ENCODE assay signal across 9 cellular contexts in the genomic region with DNA sequence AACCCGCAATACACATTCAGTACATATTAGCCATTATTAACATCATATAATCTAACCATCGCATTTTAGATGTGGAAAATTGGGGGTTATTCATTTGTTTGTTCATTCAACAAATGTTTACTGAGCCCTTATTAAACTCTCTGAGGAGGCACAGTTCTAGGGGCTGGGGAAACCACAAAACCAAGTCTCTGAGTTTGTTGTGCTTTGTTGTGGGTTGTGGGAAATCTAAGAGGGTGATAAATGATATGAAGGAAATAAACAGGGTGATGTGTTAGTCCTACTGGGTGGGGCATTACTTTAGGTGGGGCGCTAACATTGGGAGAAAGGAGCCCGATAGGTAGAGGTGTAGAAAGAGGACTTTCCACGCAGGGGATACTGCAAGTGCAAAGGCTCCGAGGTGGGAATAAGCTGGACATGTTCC.
DNase-seq lines count a peak whose midpoint lies in the region; ATAC-seq, FAIRE-seq and TF ChIP-seq lines count a peak whose summit lies in the region.
"Had no signal": no experiment of that assay in that cellular context is flagged by ENCODE, and none has a peak within 500 bp of the region (broad histone marks: within the 10 kb centered on the region; RNA-seq: fewer than 3 reads in every experiment).

No MANE protein-coding gene starts in this region.

- 0 out of 3 replicates have a peak, but pooled peaks cover 3% of the 10 kb centered on the region for H3K4me1 ChIP-seq in A549
- no peaks in the 10 kb centered on the region for H3K4me1 ChIP-seq in lower lobe of right lung
- no peaks in the 10 kb centered on the region for H3K4me1 ChIP-seq in A673 (ENCODE audit: insufficient read depth, low read length, poor library complexity, severe bottlenecking)

- H3K4me2 ChIP-seq in A549: peak overlapping the region; percentile 61; the same call in 2 of the 3 replicates

- no peaks in the 10 kb centered on the region for H3K36me3 Mint-ChIP-seq in activated CD8-positive, alpha-beta T cell treated with anti-CD3 and anti-CD28 coated beads, Interleukin-2, amount 10 ng/mL, durations not matched to agents 7 days and 5 days (ENCODE audit: low read depth)

- H3K36me3 ChIP-seq in lower lobe of right lung (no peaks in the 10 kb centered on the region), A673 (ENCODE audit: insufficient read depth, low read length, poor library complexity, severe bottlenecking) (no peaks in the 10 kb centered on the region)

- no peak overlapping the region for H3K27ac Mint-ChIP-seq in activated CD8-positive, alpha-beta T cell treated with anti-CD3 and anti-CD28 coated beads, Interleukin-2, amount 10 ng/mL, durations not matched to agents 7 days and 5 days

- peak overlapping the region; percentile 4 for H3K4me3 Mint-ChIP-seq in activated CD8-positive, alpha-beta T cell treated with anti-CD3 and anti-CD28 coated beads, Interleukin-2, amount 10 ng/mL, durations not matched to agents 7 days and 5 days

- no peak for FAIRE-seq in A549 (lab: Jason Lieb, UNC)

- no peaks in the 10 kb centered on the region for H3K9me3 Mint-ChIP-seq in activated CD8-positive, alpha-beta T cell treated with anti-CD3 and anti-CD28 coated beads, Interleukin-2, amount 10 ng/mL, durations not matched to agents 7 days and 5 days (ENCODE audit: insufficient read depth)

- 66% methylated on average over 6 of the region's 6 CpGs for WGBS in A549 (ENCODE audit: missing lambda C conversion rate)

- no peak for DNase-seq in A549 (ENCODE audit: low read depth in 1 of 2, low spot score in 1 of 2)
- DNase-seq in Daoy (ENCODE audit: low read depth): peak; percentile 35
- peak; percentile 52 for DNase-seq in activated CD8-positive, alpha-beta T cell treated with anti-CD3 and anti-CD28 coated beads, Interleukin-2, amount 10 ng/mL, durations not matched to agents 7 days and 5 days
- DNase-seq in lower lobe of right lung: no peak
- no peak for DNase-seq in A673 (ENCODE audit: low spot score)
- no peak for DNase-seq in Ammon's horn (ENCODE audit: low spot score)
- no peak for DNase-seq in AG08395 (ENCODE audit: low spot score)

- no peak overlapping the region for H3K27ac ChIP-seq in A549
- H3K27ac ChIP-seq in lower lobe of right lung: no peak overlapping the region
- no peak overlapping the region for H3K27ac ChIP-seq in A673 (ENCODE audit: low read depth, low read length, poor library complexity, severe bottlenecking)
- H3K27ac ChIP-seq: body of pancreas had no signal

- peaks cover 30% of the 10 kb centered on the region for H3K27me3 Mint-ChIP-seq in activated CD8-positive, alpha-beta T cell treated with anti-CD3 and anti-CD28 coated beads, Interleukin-2, amount 10 ng/mL, durations not matched to agents 7 days and 5 days (ENCODE audit: low read depth)

- no peaks in the 10 kb centered on the region for H3K27me3 ChIP-seq in lower lobe of right lung (ENCODE audit: low read depth)
- H3K27me3 ChIP-seq in A673 (replicated peaks; ENCODE audit: insufficient read depth, low read depth, low read length, poor library complexity): no peaks in the 10 kb centered on the region
- H3K27me3 ChIP-seq: body of pancreas had no signal

- no peak for TF ChIP-seq RAD21 in A549 (conservative IDR thresholded peaks at IDR 0.05 in 1 of 2, IDR thresholded peaks at IDR 0.05 in 1 of 2)

- ATAC-seq in A549: peak; percentile 33 to 47; a peak in 5 of 6 replicates
- peak; percentile 89 for ATAC-seq in activated CD8-positive, alpha-beta T cell treated with anti-CD3 and anti-CD28 coated beads, Interleukin-2, amount 10 ng/mL, durations not matched to agents 7 days and 5 days
- peak; percentile 36 to 38 for ATAC-seq in lower lobe of right lung
- no peak for ATAC-seq in HG03280 (IDR thresholded peaks at IDR 0.05; ENCODE audit: unreplicated experiment)

- no peak for TF ChIP-seq POLR2A in A549 (IDR thresholded peaks at IDR 0.05; ENCODE audit: low read length)

- no peak for TF ChIP-seq CTCF in A549 (IDR thresholded peaks at IDR 0.05)
- TF ChIP-seq CTCF in lower lobe of right lung (IDR thresholded peaks at IDR 0.05): no peak
- TF ChIP-seq CTCF in A673 (conservative IDR thresholded peaks at IDR 0.05; ENCODE audit: low read depth, low read length): no peak

- CTCF ChIA-PET in A549 (lab: Yijun Ruan, JAX) (interaction anchor here (0.6 to 5.5 kb wide), 44 partner anchors 8 to 1138 kb away, joined by 3 to 58 read pairs (median 4); no protein-coding TSS in a partner anchor), A673 (lab: Charles Lee) (interaction anchor here (0.6 to 1.1 kb wide), 3 partner anchors 56 to 177 kb away, joined by 3 to 5 read pairs (median 4); no protein-coding TSS in a partner anchor)
- CTCF ChIA-PET in activated CD8-positive, alpha-beta T cell treated with anti-CD3 and anti-CD28 coated beads, Interleukin-2, amount 10 ng/mL, durations not matched to agents 7 days and 5 days (lab: Charles Lee): interaction anchor here (0.6 to 2.2 kb wide), 16 partner anchors 14 to 232 kb away, joined by 3 to 12 read pairs (median 4); no protein-coding TSS in a partner anchor

- intact Hi-C loops in lower lobe of right lung (cut with DNase I) (no loop called here), A673 (cut with micrococcal nuclease; ENCODE audit: unreplicated experiment) (no loop called here)

- H3K9me3 ChIP-seq in A549: no peaks in the 10 kb centered on the region
- H3K9me3 ChIP-seq in lower lobe of right lung: no peaks in the 10 kb centered on the region
- no peaks in the 10 kb centered on the region for H3K9me3 ChIP-seq in A673 (ENCODE audit: low read depth, low read length, poor library complexity, severe bottlenecking)
- H3K9me3 ChIP-seq: body of pancreas had no signal

- H3K4me1 Mint-ChIP-seq in activated CD8-positive, alpha-beta T cell treated with anti-CD3 and anti-CD28 coated beads, Interleukin-2, amount 10 ng/mL, durations not matched to agents 7 days and 5 days (ENCODE audit: low read depth): peaks cover 18% of the 10 kb centered on the region

- BruUV-seq in A673 (replicated peaks; lab: Mats Ljungman, UMichigan): no TSS peak

- H3K4me3 ChIP-seq in A549 (no peak overlapping the region), lower lobe of right lung (no peak overlapping the region), A673 (ENCODE audit: low read depth, low read length, poor library complexity, severe bottlenecking) (no peak overlapping the region)
- H3K4me3 ChIP-seq: body of pancreas had no signal

- no peak for TF ChIP-seq EP300 in A549 (IDR thresholded peaks at IDR 0.05)

- POLR2A ChIA-PET in A549 (lab: Yijun Ruan, JAX): no interaction called here
- POLR2A ChIA-PET in activated CD8-positive, alpha-beta T cell treated with anti-CD3 and anti-CD28 coated beads, Interleukin-2, amount 10 ng/mL, durations not matched to agents 7 days and 5 days (lab: Charles Lee): no interaction called here
- POLR2A ChIA-PET in A673 (lab: Charles Lee; ENCODE audit: low non-redundant PET): no interaction called here

TF ChIP-seq in A549, 52 proteins besides CTCF, POLR2A, EP300 and RAD21 (continues in another document):
- no peak for TF ChIP-seq EHF (CRISPR knock-in tag; IDR thresholded peaks at IDR 0.05)
- TF ChIP-seq HDAC2 (IDR thresholded peaks at IDR 0.05): no peak
- no peak for TF ChIP-seq KDM1A (IDR thresholded peaks at IDR 0.05; ENCODE audit: low read depth)
- TF ChIP-seq TP53 (CRISPR knock-in tag; IDR thresholded peaks at IDR 0.05): no peak
- TF ChIP-seq HEYL (CRISPR knock-in tag; IDR thresholded peaks at IDR 0.05): no peak
- TF ChIP-seq ZNF302 (CRISPR knock-in tag; IDR thresholded peaks at IDR 0.05): no peak
- TF ChIP-seq, protein P1, sequence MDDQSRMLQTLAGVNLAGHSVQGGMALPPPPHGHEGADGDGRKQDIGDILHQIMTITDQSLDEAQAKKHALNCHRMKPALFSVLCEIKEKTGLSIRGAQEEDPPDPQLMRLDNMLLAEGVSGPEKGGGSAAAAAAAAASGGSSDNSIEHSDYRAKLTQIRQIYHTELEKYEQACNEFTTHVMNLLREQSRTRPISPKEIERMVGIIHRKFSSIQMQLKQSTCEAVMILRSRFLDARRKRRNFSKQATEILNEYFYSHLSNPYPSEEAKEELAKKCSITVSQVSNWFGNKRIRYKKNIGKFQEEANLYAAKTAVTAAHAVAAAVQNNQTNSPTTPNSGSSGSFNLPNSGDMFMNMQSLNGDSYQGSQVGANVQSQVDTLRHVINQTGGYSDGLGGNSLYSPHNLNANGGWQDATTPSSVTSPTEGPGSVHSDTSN (IDR thresholded peaks at IDR 0.05): no peak
- TF ChIP-seq MAFK (IDR thresholded peaks at IDR 0.05; ENCODE audit: partially characterized antibody): no peak
- no peak for TF ChIP-seq RFX5 (IDR thresholded peaks at IDR 0.05)
- TF ChIP-seq JUNB (IDR thresholded peaks at IDR 0.05): no peak
- TF ChIP-seq EHMT2 (IDR thresholded peaks at IDR 0.05; ENCODE audit: low read depth): no peak
- TF ChIP-seq, protein P2, sequence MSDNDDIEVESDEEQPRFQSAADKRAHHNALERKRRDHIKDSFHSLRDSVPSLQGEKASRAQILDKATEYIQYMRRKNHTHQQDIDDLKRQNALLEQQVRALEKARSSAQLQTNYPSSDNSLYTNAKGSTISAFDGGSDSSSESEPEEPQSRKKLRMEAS (IDR thresholded peaks at IDR 0.05): no peak
- TF ChIP-seq, protein P3, sequence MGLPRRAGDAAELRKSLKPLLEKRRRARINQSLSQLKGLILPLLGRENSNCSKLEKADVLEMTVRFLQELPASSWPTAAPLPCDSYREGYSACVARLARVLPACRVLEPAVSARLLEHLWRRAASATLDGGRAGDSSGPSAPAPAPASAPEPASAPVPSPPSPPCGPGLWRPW (IDR thresholded peaks at IDR 0.05): no peak
- no peak for TF ChIP-seq HMGXB4 (CRISPR knock-in tag; IDR thresholded peaks at IDR 0.05; ENCODE audit: borderline replicate concordance)
- no peak for TF ChIP-seq ESRRA (IDR thresholded peaks at IDR 0.05; ENCODE audit: borderline replicate concordance, low read length)
- TF ChIP-seq RARB (CRISPR knock-in tag; IDR thresholded peaks at IDR 0.05): no peak
- no peak for TF ChIP-seq MYC (IDR thresholded peaks at IDR 0.05; ENCODE audit: borderline replicate concordance, low read length)

Comparison
In these comparisons a context has a peak if more than half of its experiments do, and no peak if none do; other contexts are left out.
1. DNase-seq: peak in Daoy (single experiment) and activated CD8-positive, alpha-beta T cell treated with anti-CD3 and anti-CD28 coated beads, Interleukin-2, amount 10 ng/mL, durations not matched to agents 7 days and 5 days (single experiment); none in A549 (0 of 2), lower lobe of right lung (single experiment), A673 (single experiment), Ammon's horn (single experiment) and AG08395 (single experiment).